ENCODE assay signal across 8 cellular contexts in genomic region chr1:145961109-145961424, GRCh38. TPM values are rescaled to one million over a fixed set of nuclear protein-coding genes. Genes with fewer than 3 reads are reported as not detected.
DNase-seq lines count a peak whose midpoint lies in the region; TF ChIP-seq lines count a peak whose summit lies in the region.

No MANE protein-coding gene starts in this region.

- peak overlapping the region; percentile 71 to 98 (median 85) for H3K27ac ChIP-seq in Peyer's patch
- peak overlapping the region; percentile 4 for H3K27ac ChIP-seq in osteoblast (ENCODE audit: low read depth, low read length)

- H3K27me3 ChIP-seq in Caco-2 (replicated peaks; ENCODE audit: control insufficient read depth, insufficient read depth, low read length) = no peaks in the 10 kb centered on the region; the same call in 1 of the 2 replicates
- no peaks in the 10 kb centered on the region for H3K27me3 ChIP-seq in Peyer's patch
- H3K27me3 ChIP-seq in osteoblast (ENCODE audit: insufficient read depth, low read length) = no peaks in the 10 kb centered on the region

- BruUV-seq in Caco-2 (replicated peaks; lab: Mats Ljungman, UMichigan) = no TSS peak

- H3K4me2 ChIP-seq in osteoblast (ENCODE audit: insufficient read depth, low read length) = peak overlapping the region; percentile 100

- H3K79me2 ChIP-seq in osteoblast (ENCODE audit: insufficient read depth, low read length) = peaks cover 21% of the 10 kb centered on the region

- no peak for TF ChIP-seq POLR2A in Peyer's patch (IDR thresholded peaks at IDR 0.05)

- no peaks in the 10 kb centered on the region for H3K9me3 ChIP-seq in Caco-2
- peaks cover 0 to 4% (median 0%) of the 10 kb centered on the region in 4 donors for H3K9me3 ChIP-seq in Peyer's patch
- H3K9me3 ChIP-seq in osteoblast (ENCODE audit: low read depth, low read length) = no peaks in the 10 kb centered on the region

- peaks cover 29% of the 10 kb centered on the region for H3K4me1 Mint-ChIP-seq in Caco-2 (ENCODE audit: low read depth, unreplicated experiment)

- intact Hi-C loops in Caco-2 (cut with micrococcal nuclease; ENCODE audit: unreplicated experiment) = loop anchor here (2.0 to 5.0 kb wide), 3 partner anchors 51 to 76 kb away; no protein-coding TSS in a partner anchor

- DNase-seq in Caco-2 = no peak
- no peak for DNase-seq in Peyer's patch
- no peak for DNase-seq in epithelial cell of proximal tubule (ENCODE audit: low read depth)
- peak; percentile 30 for DNase-seq in osteoblast (ENCODE audit: insufficient read length, low spot score, missing footprints)
- DNase-seq in occipital lobe (lab: John Stamatoyannopoulos, UW) = no peak
- no peak for DNase-seq in GM13976 (ENCODE audit: low spot score)
- DNase-seq in effector CD8-positive, alpha-beta T cell (lab: John Stamatoyannopoulos, UW) = no peak
- DNase-seq in SK-N-DZ (ENCODE audit: low spot score) = no peak

- no peaks in the 10 kb centered on the region for H3K9me3 Mint-ChIP-seq in Caco-2 (ENCODE audit: unreplicated experiment)

- POLR2A ChIA-PET in Caco-2 (lab: Charles Lee) = no interaction called here

- H3K27me3 Mint-ChIP-seq in Caco-2 (ENCODE audit: insufficient read depth, unreplicated experiment) = peaks cover 15% of the 10 kb centered on the region

- no peaks in the 10 kb centered on the region for H4K20me1 ChIP-seq in osteoblast (ENCODE audit: insufficient read depth, low read length)

- H3K4me3 ChIP-seq in Caco-2 (ENCODE audit: low read depth, low read length) (peak overlapping the region; percentile 40), Peyer's patch (peak overlapping the region; percentile 59 to 71 (median 66)), epithelial cell of proximal tubule (ENCODE audit: low read depth, low read length) (peak overlapping the region; percentile 78), osteoblast (ENCODE audit: insufficient read depth, low read length) (peak overlapping the region; percentile 89)

- no peak overlapping the region for H3K27ac Mint-ChIP-seq in Caco-2 (ENCODE audit: unreplicated experiment)

- no peak for TF ChIP-seq CTCF in Caco-2 (IDR thresholded peaks at IDR 0.05; ENCODE audit: insufficient read depth in 1 of 2, low read depth in 1 of 2, low read length in 1 of 2, severe bottlenecking in 1 of 2, unreplicated experiment in 1 of 2)
- no peak for TF ChIP-seq CTCF in Peyer's patch (IDR thresholded peaks at IDR 0.05)
- TF ChIP-seq CTCF in epithelial cell of proximal tubule (conservative IDR thresholded peaks at IDR 0.05; ENCODE audit: low read depth, low read length) = no peak
- no peak for TF ChIP-seq CTCF in osteoblast (IDR thresholded peaks at IDR 0.05; ENCODE audit: extremely low read depth, low read depth, low read length)
- TF ChIP-seq CTCF in GM13976 (IDR thresholded peaks at IDR 0.05; ENCODE audit: borderline replicate concordance, control extremely low read depth, extremely low read depth, insufficient read depth, missing control alignments) = no peak

- H3K4me3 Mint-ChIP-seq in Caco-2 (ENCODE audit: unreplicated experiment) = peak overlapping the region; percentile 68

- peak overlapping the region; percentile 90 for H2AFZ ChIP-seq in osteoblast (ENCODE audit: low read length)

- in situ Hi-C loops in GM13976 (cut with MboI; ENCODE audit: low sequenced_read_pairs, unreplicated experiment) = no loop called here

- no peaks in the 10 kb centered on the region for H3K36me3 ChIP-seq in Caco-2 (ENCODE audit: control insufficient read depth, insufficient read depth, low read length)
- H3K36me3 ChIP-seq in Peyer's patch = no peaks in the 10 kb centered on the region
- no peaks in the 10 kb centered on the region for H3K36me3 ChIP-seq in osteoblast (ENCODE audit: insufficient read depth, low read length)

- H3K4me1 ChIP-seq in Caco-2 (peaks cover 26% of the 10 kb centered on the region), Peyer's patch (peaks cover 8 to 55% (median 12%) of the 10 kb centered on the region in 4 donors), osteoblast (ENCODE audit: insufficient read depth, low read length) (peaks cover 58% of the 10 kb centered on the region)

- CTCF ChIA-PET in Caco-2 (lab: Charles Lee) = no interaction called here

- H3K36me3 Mint-ChIP-seq in Caco-2 (ENCODE audit: insufficient read depth, unreplicated experiment) = no peaks in the 10 kb centered on the region

RNA-seq across cellular contexts. Expression of gene LIX1L, which starts 3.2 kb away (rescaled TPM):
- total RNA-seq in Caco-2 (2022) (0.82 and 1.1 TPM in 2 replicates), Peyer's patch (10 to 100 TPM in 1 of 4 donors, 1 to 10 TPM in 3; 3.7 to 10.7 (median 4.5) TPM), epithelial cell of proximal tubule (22.3 and 32.5 TPM in 2 replicates), osteoblast (33.3 and 33.7 TPM in 2 replicates), occipital lobe (22.1 TPM)
- 22.4 and 25.6 TPM in 2 replicates for polyA plus RNA-seq in SK-N-DZ (2014; cell fraction: cytosol; rRNA removed)
- polyA plus RNA-seq in SK-N-DZ (2014; cell fraction: nucleus; rRNA removed) = 3.5 and 6.5 TPM in 2 replicates

RNA-seq across cellular contexts. Expression of gene ANKRD34A, which starts 3.3 kb away (rescaled TPM):
- total RNA-seq in Caco-2 (2022) = 0.19 and 0.77 TPM in 2 replicates
- total RNA-seq in Peyer's patch = 1 to 10 TPM in 1 of 4 donors, under 1 TPM in 1, not detected in 2; 0.54 to 3.7 TPM
- 0.06 and 0.14 TPM in 2 replicates for total RNA-seq in epithelial cell of proximal tubule
- 0.59 and 1.1 TPM in 2 replicates for total RNA-seq in osteoblast
- total RNA-seq in occipital lobe = 2.2 TPM
- polyA plus RNA-seq in SK-N-DZ (2014; cell fraction: cytosol; rRNA removed) = 0.55 and 0.71 TPM in 2 replicates
- polyA plus RNA-seq in SK-N-DZ (2014; cell fraction: nucleus; rRNA removed) = 0.46 and 0.58 TPM in 2 replicates

RNA-seq across cellular contexts. Expression of gene POLR3GL, which starts 3.4 kb away (rescaled TPM):
- total RNA-seq in Caco-2 (2022) (2.9 and 3.4 TPM in 2 replicates), Peyer's patch (10 to 100 TPM in 3 of 4 donors, 1 to 10 TPM in 1; 8.7 to 25.6 (median 12.5) TPM), epithelial cell of proximal tubule (15.6 and 16.1 TPM in 2 replicates), osteoblast (9.4 and 13.3 TPM in 2 replicates), occipital lobe (16.2 TPM)
- 9.5 and 10.6 TPM in 2 replicates for polyA plus RNA-seq in SK-N-DZ (2014; cell fraction: cytosol; rRNA removed)
- polyA plus RNA-seq in SK-N-DZ (2014; cell fraction: nucleus; rRNA removed) = 7.5 and 11.4 TPM in 2 replicates

RNA-seq across cellular contexts. Expression of gene RBM8A, which starts 33.8 kb away (rescaled TPM):
- total RNA-seq in Caco-2 (2022) (178 and 185 TPM in 2 replicates), Peyer's patch (100 to 1,000 TPM in 1 of 4 donors, 10 to 100 TPM in 3; 47.6 to 105 (median 57.0) TPM), epithelial cell of proximal tubule (228 and 360 TPM in 2 replicates), osteoblast (49.8 and 54.3 TPM in 2 replicates), occipital lobe (81.6 TPM)
- 326 and 347 TPM in 2 replicates for polyA plus RNA-seq in SK-N-DZ (2014; cell fraction: cytosol; rRNA removed)
- 219 and 253 TPM in 2 replicates for polyA plus RNA-seq in SK-N-DZ (2014; cell fraction: nucleus; rRNA removed)

RNA-seq across cellular contexts. Expression of gene TXNIP, which starts 35.3 kb away (rescaled TPM):
- 27.5 and 38.6 TPM in 2 replicates for total RNA-seq in Caco-2 (2022)
- total RNA-seq in Peyer's patch = 1,000 to 10,000 TPM in 2 of 4 donors, 100 to 1,000 TPM in 2; 313 to 1,366 (median 694) TPM
- total RNA-seq in epithelial cell of proximal tubule = 22.1 and 198 TPM in 2 replicates
- total RNA-seq in osteoblast = 400 and 529 TPM in 2 replicates
- 317 TPM for total RNA-seq in occipital lobe
- 124 and 144 TPM in 2 replicates for polyA plus RNA-seq in SK-N-DZ (2014; cell fraction: cytosol; rRNA removed)
- polyA plus RNA-seq in SK-N-DZ (2014; cell fraction: nucleus; rRNA removed) = 185 and 202 TPM in 2 replicates
